ENCODE assay signal across 9 cellular contexts in the genomic region with DNA sequence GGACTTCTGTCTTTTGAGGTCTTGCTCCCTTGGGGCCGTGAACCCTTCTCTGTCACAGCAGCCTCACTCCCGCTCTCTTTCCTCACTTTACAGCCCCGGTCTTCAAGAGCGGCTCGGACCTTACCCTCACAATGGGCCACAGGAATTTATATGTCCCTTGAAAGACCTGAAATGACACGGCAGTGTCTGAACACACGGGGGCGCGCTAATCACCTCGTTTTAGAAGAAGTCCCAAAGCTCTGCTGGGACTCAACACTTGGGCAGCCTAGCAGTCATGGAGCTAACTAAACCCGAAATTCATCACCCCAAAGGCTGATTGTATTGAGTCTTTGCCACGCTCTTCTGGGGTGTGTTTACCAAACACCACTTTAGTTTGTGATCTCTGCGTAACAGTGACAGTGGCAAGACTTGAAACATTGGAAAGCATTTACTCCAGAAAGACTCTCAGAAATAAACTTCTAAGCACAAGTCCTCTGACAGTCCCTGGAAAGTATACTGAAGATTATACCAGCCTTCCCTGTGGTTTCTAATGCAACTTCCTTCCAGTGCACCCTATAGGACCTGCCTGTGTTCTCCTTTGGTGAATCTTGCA. TPM values are rescaled to one million over a fixed set of nuclear protein-coding genes. Genes with fewer than 3 reads are reported as not detected.
DNase-seq lines count a peak whose midpoint lies in the region; ATAC-seq, FAIRE-seq and TF ChIP-seq lines count a peak whose summit lies in the region.
"Had no signal": no experiment of that assay in that cellular context is flagged by ENCODE, and none has a peak within 500 bp of the region (broad histone marks: within the 10 kb centered on the region; RNA-seq: fewer than 3 reads in every experiment).

No MANE protein-coding gene starts in this region.

- H3K36me3 Mint-ChIP-seq in astrocyte (ENCODE audit: low read depth, unreplicated experiment) = no peaks in the 10 kb centered on the region
- H3K36me3 Mint-ChIP-seq: activated naive CD8-positive, alpha-beta T cell had no signal

- H3K4me1 Mint-ChIP-seq in astrocyte (ENCODE audit: low read depth, unreplicated experiment) = peaks cover 5% of the 10 kb centered on the region

- no peak overlapping the region for H3K4me3 Mint-ChIP-seq in astrocyte (ENCODE audit: unreplicated experiment)
- H3K4me3 Mint-ChIP-seq: activated naive CD8-positive, alpha-beta T cell had no signal

- peaks cover 11% of the 10 kb centered on the region for H3K27me3 Mint-ChIP-seq in astrocyte (ENCODE audit: low read depth, unreplicated experiment)

- DNase-seq in RKO (ENCODE audit: low spot score) (peak; percentile 69), astrocyte (ENCODE audit: low read depth) (peak; percentile 27), iPS DF 19.7 (ENCODE audit: low read depth, low spot score) (peak; percentile 56), smooth muscle cell (lab: John Stamatoyannopoulos, UW; ENCODE audit: unreplicated experiment) (peak; percentile 4)

- H3F3A ChIP-seq in smooth muscle cell (ENCODE audit: low read depth) = no peaks in the 10 kb centered on the region

- 15% methylated on average over 13 of the region's 13 CpGs for WGBS in smooth muscle cell (ENCODE audit: low lambda C conversion rate)

- ATAC-seq in HG02885 (IDR thresholded peaks at IDR 0.05; ENCODE audit: poor library complexity, unreplicated experiment) (peak; percentile 68), GM18870 (IDR thresholded peaks at IDR 0.05; ENCODE audit: unreplicated experiment) (no peak), HG03469 (IDR thresholded peaks at IDR 0.05; ENCODE audit: unreplicated experiment) (no peak)

- no peak overlapping the region for H3K27ac ChIP-seq in astrocyte (ENCODE audit: low read depth, low read length)
- H3K27ac ChIP-seq in smooth muscle cell (ENCODE audit: low read depth) = no peak overlapping the region

- H3K27me3 ChIP-seq in astrocyte (ENCODE audit: insufficient read depth, low read length) (no peaks in the 10 kb centered on the region), smooth muscle cell (ENCODE audit: low read depth) (peaks cover 6% of the 10 kb centered on the region)

- H3K4me3 ChIP-seq in astrocyte (ENCODE audit: insufficient read depth, low read depth, low read length) (no peak overlapping the region), smooth muscle cell (peak overlapping the region; percentile 18)

- H2AFZ ChIP-seq in astrocyte (ENCODE audit: low read depth, low read length) = peak overlapping the region; percentile 69
- peak overlapping the region; percentile 56 for H2AFZ ChIP-seq in smooth muscle cell (ENCODE audit: low read depth)

- H3K4me2 ChIP-seq in astrocyte (ENCODE audit: low read length) (peak overlapping the region; percentile 74), smooth muscle cell (peak overlapping the region; percentile 69)

- H3K4me1 ChIP-seq in astrocyte (ENCODE audit: insufficient read depth, low read length) (no peaks in the 10 kb centered on the region), smooth muscle cell (ENCODE audit: low read depth) (peaks cover 3% of the 10 kb centered on the region)

- H3K79me2 ChIP-seq in astrocyte (ENCODE audit: insufficient read depth, low read length) = no peaks in the 10 kb centered on the region
- no peaks in the 10 kb centered on the region for H3K79me2 ChIP-seq in smooth muscle cell (ENCODE audit: low read depth)

- peaks cover 12% of the 10 kb centered on the region for H3K9me3 Mint-ChIP-seq in astrocyte (ENCODE audit: unreplicated experiment)

- peak; percentile 76 for FAIRE-seq in G401.6 (lab: Jason Lieb, UNC)
- no peak for FAIRE-seq in astrocyte (lab: Jason Lieb, UNC)

- peak; percentile 77 for TF ChIP-seq CTCF in astrocyte (IDR thresholded peaks at IDR 0.05; ENCODE audit: insufficient read depth, low read depth, low read length)
- peak; percentile 64 for TF ChIP-seq CTCF in smooth muscle cell (IDR thresholded peaks at IDR 0.05; ENCODE audit: borderline replicate concordance, insufficient read depth, poor library complexity, severe bottlenecking)

- H3K9me3 ChIP-seq in astrocyte (ENCODE audit: insufficient read depth, low read depth, low read length) (no peaks in the 10 kb centered on the region), smooth muscle cell (replicated peaks; ENCODE audit: low read depth) (no peaks in the 10 kb centered on the region)

- no peak overlapping the region for H3K27ac Mint-ChIP-seq in astrocyte (ENCODE audit: unreplicated experiment)
- H3K27ac Mint-ChIP-seq: activated naive CD8-positive, alpha-beta T cell had no signal

- H4K20me1 ChIP-seq in astrocyte (ENCODE audit: insufficient read depth, low read length) (no peaks in the 10 kb centered on the region), smooth muscle cell (ENCODE audit: low read depth) (no peaks in the 10 kb centered on the region)

- H3K36me3 ChIP-seq in astrocyte (ENCODE audit: insufficient read depth, low read length) (no peaks in the 10 kb centered on the region), smooth muscle cell (ENCODE audit: low read depth) (no peaks in the 10 kb centered on the region)

- H3K9ac ChIP-seq in astrocyte (ENCODE audit: low read length) (no peak overlapping the region), smooth muscle cell (ENCODE audit: low read depth) (no peak overlapping the region)

RNA-seq across cellular contexts. Expression of a gene that starts 29.0 kb away (rescaled TPM):
- total RNA-seq in astrocyte (0.14 TPM in 1 of 2 replicates, not detected in the other), smooth muscle cell (not detected in 2 replicates)
- polyA plus RNA-seq in smooth muscle cell = not detected in 2 replicates

RNA-seq across cellular contexts. Expression of a gene that starts 35.2 kb away (rescaled TPM):
- 0.98 and 1.3 TPM in 2 replicates for total RNA-seq in astrocyte
- total RNA-seq in smooth muscle cell = 0.22 and 1.8 TPM in 2 replicates
- polyA plus RNA-seq in smooth muscle cell = 2.4 and 3.4 TPM in 2 replicates

RNA-seq across cellular contexts. Expression of a gene that starts 52.4 kb away (rescaled TPM):
- total RNA-seq in astrocyte (0.22 TPM in 1 of 2 replicates, not detected in the other), smooth muscle cell (not detected in 2 replicates)
- not detected in 2 replicates for polyA plus RNA-seq in smooth muscle cell

RNA-seq across cellular contexts. Expression of a gene that starts 57.1 kb away (rescaled TPM):
- total RNA-seq in astrocyte = not detected in 2 replicates
- not detected in 2 replicates for total RNA-seq in smooth muscle cell
- not detected in 2 replicates for polyA plus RNA-seq in smooth muscle cell

Comparison
In these comparisons a context has a peak if more than half of its experiments do, and no peak if none do; other contexts are left out.
1. DNase-seq: peak in every context shown above with its lines; median percentile 69 in RKO; 56 in iPS DF 19.7; 27 in astrocyte; 4 in smooth muscle cell.